ENCODE assay signal across 6 cellular contexts in genomic region chr9:33386641-33386996, GRCh38. TPM values are rescaled to one million over a fixed set of nuclear protein-coding genes. Genes with fewer than 3 reads are reported as not detected.
"Had no signal": no experiment of that assay in that cellular context is flagged by ENCODE, and none has a peak within 500 bp of the region (broad histone marks: within the 10 kb centered on the region; RNA-seq: fewer than 3 reads in every experiment).

No MANE protein-coding gene starts in this region.

RNA-seq across cellular contexts. Expression of gene AQP7, which starts 15.7 kb away (rescaled TPM):
- total RNA-seq: activated CD4-positive, alpha-beta T cell treated with anti-CD3 and anti-CD28 coated beads for 36 hours; activated CD8-positive, alpha-beta memory T cell treated with anti-CD3 and anti-CD28 coated beads, Interleukin-2, amount 10 ng/mL, durations not matched to agents 7 days and 5 days; activated CD8-positive, alpha-beta T cell treated with anti-CD3 and anti-CD28 coated beads, Interleukin-2, amount 10 ng/mL, durations not matched to agents 7 days and 5 days; activated naive CD8-positive, alpha-beta T cell treated with anti-CD3 and anti-CD28 coated beads, Interleukin-2, amount 10 ng/mL, durations not matched to agents 7 days and 5 days; activated T-helper 2 cell treated with anti-CD3 and anti-CD28 coated beads, Interferon-gamma antibody, Interleukin-2, Interleukin-4, amounts not matched to agents 10 μg/mL and 5 μg/mL and 100 μg/mL, durations not matched to agents 14 hours and 24 hours and 36 hours; bronchial epithelial cell had no signal
